13 cellular contexts compared by ENCODE assay signal in genomic region chr7:47495269-47495875, GRCh38.
DNase-seq lines count a peak whose midpoint lies in the region; ATAC-seq and TF ChIP-seq lines count a peak whose summit lies in the region.
"Had no signal": no experiment of that assay in that cellular context is flagged by ENCODE, and none has a peak within 500 bp of the region (broad histone marks: within the 10 kb centered on the region; RNA-seq: fewer than 3 reads in every experiment).

No MANE protein-coding gene starts in this region.

- peak overlapping the region; percentile 68 to 91 (median 77) for H3K27ac ChIP-seq in BLaER1 treated with 17β-estradiol and CSF1 and Interleukin-3, amounts not matched to agents 10 nM and 100 nM
- H3K27ac ChIP-seq in adrenal gland (peak overlapping the region in 3 of 5 donors; percentile 9 to 75 (median 74)), right cardiac atrium (ENCODE audit: low read length) (peak overlapping the region; percentile 46), trophoblast cell (ENCODE audit: low read depth, low read length) (no peak overlapping the region)
- H3K27ac ChIP-seq: prostate gland had no signal

- no peak overlapping the region for H2AFZ ChIP-seq in trophoblast cell (ENCODE audit: insufficient read depth, low read length, poor library complexity)

- peak overlapping the region; percentile 20 for H2AK5ac ChIP-seq in trophoblast cell (ENCODE audit: low read length)

- H3K18ac ChIP-seq in trophoblast cell (ENCODE audit: low read length) = peak overlapping the region; percentile 58

- no peak overlapping the region for H3K23ac ChIP-seq in trophoblast cell (ENCODE audit: low read length)

- H3K27me3 ChIP-seq in BLaER1 treated with 17β-estradiol and CSF1 and Interleukin-3, amounts not matched to agents 10 nM and 100 nM = no peaks in the 10 kb centered on the region
- no peaks in the 10 kb centered on the region for H3K27me3 ChIP-seq in adrenal gland
- no peaks in the 10 kb centered on the region for H3K27me3 ChIP-seq in right cardiac atrium (ENCODE audit: control insufficient read depth, insufficient read depth)
- H3K27me3 ChIP-seq in trophoblast cell (ENCODE audit: insufficient read depth, low read length) = no peaks in the 10 kb centered on the region
- H3K27me3 ChIP-seq in H7 (ENCODE audit: control insufficient read depth, insufficient read depth, low read length) = no peaks in the 10 kb centered on the region

- H3K4me3 ChIP-seq in BLaER1 treated with 17β-estradiol and CSF1 and Interleukin-3, amounts not matched to agents 10 nM and 100 nM = peak overlapping the region in 4 of 10 experiments; percentile 10 to 49 (median 12); a peak in 2 of 20 replicates
- H3K4me3 ChIP-seq in adrenal gland = no peak overlapping the region
- no peak overlapping the region for H3K4me3 ChIP-seq in right cardiac atrium (ENCODE audit: low read length)
- H3K4me3 ChIP-seq in trophoblast cell (ENCODE audit: low read depth, low read length) = no peak overlapping the region
- no peak overlapping the region for H3K4me3 ChIP-seq in H7 (ENCODE audit: insufficient read depth, low read depth, low read length)
- H3K4me3 ChIP-seq: A549, prostate gland had no signal

- no peak overlapping the region for H2BK5ac ChIP-seq in trophoblast cell (ENCODE audit: low read depth, low read length, poor library complexity)

- no peaks in the 10 kb centered on the region for H3K9me3 ChIP-seq in BLaER1 treated with 17β-estradiol and CSF1 and Interleukin-3, amounts not matched to agents 10 nM and 100 nM (replicated peaks in 1 of 11)
- no peaks in the 10 kb centered on the region for H3K9me3 ChIP-seq in adrenal gland (replicated peaks in 1 of 3)
- no peaks in the 10 kb centered on the region for H3K9me3 ChIP-seq in right cardiac atrium (ENCODE audit: control insufficient read depth, low read length)
- no peaks in the 10 kb centered on the region for H3K9me3 ChIP-seq in trophoblast cell (ENCODE audit: insufficient read depth, low read depth, low read length)
- H3K9me3 ChIP-seq: A549, prostate gland had no signal

- TF ChIP-seq POLR2A in adrenal gland (IDR thresholded peaks at IDR 0.05) = no peak

- peaks cover 30% of the 10 kb centered on the region for H3K79me2 ChIP-seq in trophoblast cell (ENCODE audit: control insufficient read depth, insufficient read depth, low read length, poor library complexity)

- peaks cover 0 to 6% (median 0%) of the 10 kb centered on the region in 11 experiments; a peak in 2 of 22 replicates for H4K20me1 ChIP-seq in BLaER1 treated with 17β-estradiol and CSF1 and Interleukin-3, amounts not matched to agents 10 nM and 100 nM

- no peak for DNase-seq in adrenal gland
- peak in 2 of 3 donors; percentile 17 to 34 for DNase-seq in right cardiac atrium
- no peak for DNase-seq in trophoblast cell
- DNase-seq in activated T-cell treated with anti-CD3 and anti-CD28 coated beads for 4 hours = no peak
- no peak for DNase-seq in NK-92 (lab: John Stamatoyannopoulos, UW; ENCODE audit: unreplicated experiment)
- DNase-seq in H7 = no peak
- DNase-seq: activated gamma-delta T cell; CD8-positive, alpha-beta memory T cell had no signal

- peak overlapping the region; percentile 42 for H2BK12ac ChIP-seq in trophoblast cell (ENCODE audit: low read length)

- ATAC-seq in right cardiac atrium (peak; percentile 16 to 17), GM18873 (IDR thresholded peaks at IDR 0.05; ENCODE audit: low FRiP score, unreplicated experiment) (no peak)
- ATAC-seq: SK-N-SH treated with all-trans-retinoic acid at 6 μM for 48 hours had no signal

- peak overlapping the region; percentile 44 to 83 (median 72); a peak in 20 of 22 replicates for H3K9ac ChIP-seq in BLaER1 treated with 17β-estradiol and CSF1 and Interleukin-3, amounts not matched to agents 10 nM and 100 nM
- no peak overlapping the region for H3K9ac ChIP-seq in trophoblast cell (ENCODE audit: low read length)

- no peak for TF ChIP-seq CTCF in adrenal gland (IDR thresholded peaks at IDR 0.05)

- H2BK120ac ChIP-seq in trophoblast cell (ENCODE audit: insufficient read depth, low read length, poor library complexity) = no peak overlapping the region

- H4K12ac ChIP-seq in trophoblast cell (ENCODE audit: low read depth, low read length) = no peak overlapping the region

- H3K36me3 ChIP-seq in BLaER1 treated with 17β-estradiol and CSF1 and Interleukin-3, amounts not matched to agents 10 nM and 100 nM = peaks cover 0 to 43% (median 4%) of the 10 kb centered on the region in 11 experiments; a peak in 9 of 22 replicates
- no peaks in the 10 kb centered on the region for H3K36me3 ChIP-seq in adrenal gland (replicated peaks in 1 of 2)
- peaks cover 36 to 38% of the 10 kb centered on the region in 2 experiments for H3K36me3 ChIP-seq in trophoblast cell (ENCODE audit: control insufficient read depth in 1 of 2, insufficient read depth in 2 of 2, low read length in 2 of 2)
- no peaks in the 10 kb centered on the region; the same call in 1 of the 2 replicates for H3K36me3 ChIP-seq in H7 (replicated peaks; ENCODE audit: control insufficient read depth, insufficient read depth, low read length)
- H3K36me3 ChIP-seq: prostate gland had no signal

- H4K91ac ChIP-seq in trophoblast cell (ENCODE audit: low read depth, low read length) = no peak overlapping the region

- peaks cover 74 to 100% (median 83%) of the 10 kb centered on the region in 10 experiments for H3K4me1 ChIP-seq in BLaER1 treated with 17β-estradiol and CSF1 and Interleukin-3, amounts not matched to agents 10 nM and 100 nM
- H3K4me1 ChIP-seq in adrenal gland (replicated peaks in 1 of 2) (peaks cover 34 to 61% of the 10 kb centered on the region in 2 donors), right cardiac atrium (ENCODE audit: control insufficient read depth, insufficient read depth, low read length) (peaks cover 14% of the 10 kb centered on the region), trophoblast cell (ENCODE audit: control insufficient read depth in 1 of 2, insufficient read depth in 2 of 2, low read length in 2 of 2) (peaks cover 37 to 55% of the 10 kb centered on the region in 2 experiments)
- H3K4me1 ChIP-seq: prostate gland had no signal

- peak overlapping the region; percentile 80 for H3K4ac ChIP-seq in trophoblast cell (ENCODE audit: low read depth, low read length)

- no peak overlapping the region for H4K8ac ChIP-seq in trophoblast cell (ENCODE audit: low read depth, low read length)

- 79 to 88% (median 84%) methylated on average over 6 to 12 of the region's 12 CpGs for WGBS in adrenal gland, 4 donors
- 80% methylated on average over 12 of the region's 12 CpGs for WGBS in right cardiac atrium
- no CpG with 5 or more reads among the region's 12 CpGs for WGBS in trophoblast cell (ENCODE audit: extremely low coverage, insufficient coverage, insufficient read length)

- H3K4me2 ChIP-seq in BLaER1 treated with 17β-estradiol and CSF1 and Interleukin-3, amounts not matched to agents 10 nM and 100 nM = peak overlapping the region; percentile 84 to 98 (median 92)
- H3K4me2 ChIP-seq in trophoblast cell (ENCODE audit: low read length) = no peak overlapping the region
- H3K4me2 ChIP-seq: A549 had no signal

- peaks cover 29% of the 10 kb centered on the region for H3K79me1 ChIP-seq in trophoblast cell (ENCODE audit: low read length)

- H3K14ac ChIP-seq in trophoblast cell (ENCODE audit: low read length) = no peak overlapping the region

- intact Hi-C loops in adrenal gland (cut with DNase I) (no loop called here), right cardiac atrium (cut with DNase I) (no loop called here)

Comparison
In these comparisons a context has a peak if more than half of its experiments do, and no peak if none do; other contexts are left out.
1. DNase-seq: peak in right cardiac atrium (2 of 3); none in adrenal gland (0 of 7), trophoblast cell (0 of 2), activated T-cell treated with anti-CD3 and anti-CD28 coated beads for 4 hours (single experiment), NK-92 (single experiment) and H7 (single experiment).